ENCODE assay signal across 13 cellular contexts in genomic region chr11:114082767-114083181, GRCh38. TPM values are rescaled to one million over a fixed set of nuclear protein-coding genes. Genes with fewer than 3 reads are reported as not detected.
DNase-seq lines count a peak whose midpoint lies in the region; ATAC-seq, FAIRE-seq and TF ChIP-seq lines count a peak whose summit lies in the region.
"Had no signal": no experiment of that assay in that cellular context is flagged by ENCODE, and none has a peak within 500 bp of the region (broad histone marks: within the 10 kb centered on the region; RNA-seq: fewer than 3 reads in every experiment).

No MANE protein-coding gene starts in this region.

- no peak overlapping the region for H2AFZ ChIP-seq in HepG2 (ENCODE audit: low read length)

- TF ChIP-seq EP300 in HepG2 (IDR thresholded peaks at IDR 0.05; ENCODE audit: low read depth in 2 of 2, low read length in 2 of 2) (no peak), HepG2 (CRISPR knock-in tag; IDR thresholded peaks at IDR 0.05; ENCODE audit: borderline replicate concordance) (no peak)

- H3K27me3 ChIP-seq in HepG2 (ENCODE audit: control insufficient read depth in 1 of 2, insufficient read depth in 2 of 2, low read length in 2 of 2): peaks cover 0 to 14% of the 10 kb centered on the region in 2 experiments
- no peaks in the 10 kb centered on the region for H3K27me3 ChIP-seq in tibial artery
- H3K27me3 ChIP-seq: tibial nerve had no signal

- H3K4me1 Mint-ChIP-seq in activated B cell treated with CpG ODN at 0.5 μM for 24 hours: peaks cover 32% of the 10 kb centered on the region

- no peaks in the 10 kb centered on the region for H3K79me2 ChIP-seq in HepG2 (ENCODE audit: insufficient read depth, low read length)

- H3K36me3 ChIP-seq in HepG2 (replicated peaks in 1 of 2; ENCODE audit: control insufficient read depth in 1 of 2, insufficient read depth in 2 of 2, low read length in 2 of 2) (no peaks in the 10 kb centered on the region), tibial artery (peaks cover 60 to 85% (median 72%) of the 10 kb centered on the region in 3 donors)
- H3K36me3 ChIP-seq: MG63 had no signal

- POLR2A ChIA-PET in activated B cell treated with CpG ODN at 0.5 μM for 24 hours (lab: Charles Lee) (no interaction called here), HepG2 (lab: Yijun Ruan, JAX) (no interaction called here)

- in situ Hi-C loops in HepG2 (cut with HindIII; ENCODE audit: extremely low pct_ligation_motif_present, low pct_unique_long_range_greater_than_20kb): no loop called here

- no TSS peak for BruUV-seq in HepG2 (replicated peaks; lab: Mats Ljungman, UMichigan)

- H3K4me1 ChIP-seq in HepG2 (ENCODE audit: insufficient read depth, low read length): peaks cover 57% of the 10 kb centered on the region
- H3K4me1 ChIP-seq in tibial artery: peaks cover 6 to 100% (median 99%) of the 10 kb centered on the region in 4 donors

- intact Hi-C loops in activated B cell treated with CpG ODN at 0.5 μM for 24 hours (cut with micrococcal nuclease): no loop called here
- intact Hi-C loops in HepG2 (cut with micrococcal nuclease; ENCODE audit: unreplicated experiment): no loop called here
- intact Hi-C loops in tibial artery (cut with DNase I; ENCODE audit: low total_unique reads): no loop called here

- no peak for TF ChIP-seq RAD21 in HepG2 (CRISPR knock-in tag; IDR thresholded peaks at IDR 0.05)

- no peaks in the 10 kb centered on the region for H3K9me3 Mint-ChIP-seq in activated B cell treated with CpG ODN at 0.5 μM for 24 hours
- H3K9me3 Mint-ChIP-seq: activated T-helper 2 cell treated with anti-CD3 and anti-CD28 coated beads, Interferon-gamma antibody, Interleukin-2, Interleukin-4, amounts not matched to agents 10 μg/mL and 5 μg/mL and 100 μg/mL, durations not matched to agents 14 hours and 24 hours and 36 hours; WTC11 had no signal

- H4K20me1 ChIP-seq in HepG2 (ENCODE audit: insufficient read depth, low read length): no peaks in the 10 kb centered on the region

- peak overlapping the region; percentile 11 for H3K4me3 Mint-ChIP-seq in activated B cell treated with CpG ODN at 0.5 μM for 24 hours
- H3K4me3 Mint-ChIP-seq: WTC11 had no signal

- no peak overlapping the region for H3K27ac Mint-ChIP-seq in activated B cell treated with CpG ODN at 0.5 μM for 24 hours
- H3K27ac Mint-ChIP-seq: activated T-helper 2 cell treated with anti-CD3 and anti-CD28 coated beads, Interferon-gamma antibody, Interleukin-2, Interleukin-4, amounts not matched to agents 10 μg/mL and 5 μg/mL and 100 μg/mL, durations not matched to agents 14 hours and 24 hours and 36 hours; WTC11 had no signal

- TF ChIP-seq POLR2A in HepG2 (IDR thresholded peaks at IDR 0.05; ENCODE audit: insufficient read depth in 1 of 2, low read depth in 2 of 2, low read length in 2 of 2): no peak

- H3K4me3 ChIP-seq in HepG2 (replicated peaks in 1 of 3; ENCODE audit: insufficient read depth in 1 of 3, low read depth in 2 of 3, low read length in 3 of 3): peak overlapping the region in 1 of 3 experiments; percentile 9; a peak in 1 of 6 replicates
- peak overlapping the region in 1 of 2 donors; percentile 30 for H3K4me3 ChIP-seq in tibial artery
- H3K4me3 ChIP-seq: MG63, tibial nerve had no signal

- H3K9me3 ChIP-seq in HepG2 (ENCODE audit: low read length) (no peaks in the 10 kb centered on the region), tibial artery (no peaks in the 10 kb centered on the region)
- H3K9me3 ChIP-seq: MG63, tibial nerve had no signal

- no peak for FAIRE-seq in HepG2 (lab: Jason Lieb, UNC)

- TF ChIP-seq CTCF in activated B cell treated with CpG ODN at 0.5 μM for 24 hours (IDR thresholded peaks at IDR 0.05) (no peak), HepG2 (CRISPR knock-in tag; IDR thresholded peaks at IDR 0.05) (no peak), tibial artery (IDR thresholded peaks at IDR 0.05) (no peak)

- no peak overlapping the region for H3K9ac ChIP-seq in HepG2 (ENCODE audit: insufficient read depth, low read depth, low read length)

- H3K36me3 Mint-ChIP-seq in activated B cell treated with CpG ODN at 0.5 μM for 24 hours (ENCODE audit: low read depth): no peaks in the 10 kb centered on the region
- H3K36me3 Mint-ChIP-seq: WTC11 had no signal

- H3K27ac ChIP-seq in HepG2 (ENCODE audit: extremely low read length, insufficient read depth, low read length) (no peak overlapping the region), tibial artery (peak overlapping the region; percentile 73 to 78)

- DNase-seq in KG1 (lab: John Stamatoyannopoulos, UW) (peak; percentile 89), activated B cell treated with CpG ODN at 0.5 μM for 24 hours (no peak), HepG2 (ENCODE audit: low spot score) (no peak), tibial artery (no peak), HuH-7.5 (ENCODE audit: low spot score) (no peak)
- no peak for DNase-seq in activated CD4-positive, alpha-beta T cell treated with anti-CD3 and anti-CD28 coated beads, Interleukin-2, amount 50 U/mL, for 4 hours
- DNase-seq: DMS53, hippocampal formation had no signal

- peaks cover 36% of the 10 kb centered on the region for H3K27me3 Mint-ChIP-seq in activated B cell treated with CpG ODN at 0.5 μM for 24 hours

- ATAC-seq in activated B cell treated with CpG ODN at 0.5 μM for 24 hours (ENCODE audit: low read depth) (no peak), HepG2 (peak; percentile 52), HG02623 (IDR thresholded peaks at IDR 0.05; ENCODE audit: unreplicated experiment) (no peak)
- ATAC-seq: WTC11 had no signal

- WGBS in HepG2 (ENCODE audit: low lambda C conversion rate): 33% methylated on average over 7 of the region's 22 CpGs

- H3K4me2 ChIP-seq in HepG2 (ENCODE audit: low read depth, low read length): peak overlapping the region; percentile 55

- CTCF ChIA-PET in activated B cell treated with CpG ODN at 0.5 μM for 24 hours (lab: Charles Lee): no interaction called here
- CTCF ChIA-PET in HepG2 (lab: Yijun Ruan, JAX; ENCODE audit: low intra/inter-chr PET ratio, low total read pairs): no interaction called here

TF ChIP-seq in HepG2, 621 proteins besides CTCF, POLR2A, EP300 and RAD21 (continues in another document):
- no peak for TF ChIP-seq CHD4 (IDR thresholded peaks at IDR 0.05; ENCODE audit: borderline replicate concordance, low read length)
- TF ChIP-seq ZNF101 (CRISPR knock-in tag; IDR thresholded peaks at IDR 0.05; ENCODE audit: borderline replicate concordance, low read depth): no peak
- 0 out of 2 replicates have a peak, but pooled peaks have one; percentile 40 for TF ChIP-seq KDM5B (CRISPR knock-in tag; IDR thresholded peaks at IDR 0.05; ENCODE audit: borderline replicate concordance)
- no peak for TF ChIP-seq ZFX (CRISPR knock-in tag; IDR thresholded peaks at IDR 0.05; ENCODE audit: low read depth)
- no peak for TF ChIP-seq RBFOX2 (IDR thresholded peaks at IDR 0.05; ENCODE audit: low read depth, low read length)
- no peak for TF ChIP-seq TCF12 (IDR thresholded peaks at IDR 0.05)
- no peak for TF ChIP-seq TCF12 (CRISPR knock-in tag; IDR thresholded peaks at IDR 0.05)
- TF ChIP-seq TP53 (CRISPR knock-in tag; conservative IDR thresholded peaks at IDR 0.05): no peak
- no peak for TF ChIP-seq ZNF740 (CRISPR knock-in tag; IDR thresholded peaks at IDR 0.05)
- TF ChIP-seq ZNF788 (CRISPR knock-in tag; IDR thresholded peaks at IDR 0.05; ENCODE audit: borderline replicate concordance): no peak
- no peak for TF ChIP-seq ATF7 (IDR thresholded peaks at IDR 0.05)
- no peak for TF ChIP-seq ATF7 (CRISPR knock-in tag; IDR thresholded peaks at IDR 0.05)
- no peak for TF ChIP-seq ATF6 (CRISPR knock-in tag; conservative IDR thresholded peaks at IDR 0.05)

RNA-seq across cellular contexts. Expression of gene ZBTB16, which starts 23.3 kb away (rescaled TPM):
- total RNA-seq in activated B cell treated with CpG ODN at 0.5 μM for 24 hours (1.3 and 2.5 TPM in 2 replicates), HepG2 (2016; rRNA removed; fragmentation: Illumina TruSeq; extraction: Trizol) (not detected in 2 replicates)
- total RNA-seq in HepG2 (2016; cell fraction: cytosol; rRNA removed; fragmentation: Illumina TruSeq; extraction: Trizol; ENCODE audit: low read depth): not detected in 2 replicates
- not detected in 2 replicates for total RNA-seq in HepG2 (2016; cell fraction: insoluble cytoplasmic fraction; rRNA removed; fragmentation: Illumina TruSeq; extraction: Trizol)
- total RNA-seq in HepG2 (2016; cell fraction: membrane; rRNA removed; fragmentation: Illumina TruSeq; extraction: Trizol): not detected in 2 replicates
- not detected in 2 replicates for total RNA-seq in HepG2 (2016; cell fraction: nucleus; rRNA removed; fragmentation: Illumina TruSeq; extraction: Trizol)
- polyA plus RNA-seq in HepG2 (2011; rRNA removed): not detected in 2 replicates
- polyA plus RNA-seq in HepG2 (2011; cell fraction: cytosol; rRNA removed): not detected in 2 replicates
- polyA plus RNA-seq in HepG2 (2011; cell fraction: nucleus; rRNA removed): not detected in 2 replicates
- not detected in 2 replicates for polyA plus RNA-seq in HepG2 (2012)
- polyA plus RNA-seq in HepG2 (2016; cell fraction: cytosol; fragmentation: Illumina TruSeq; extraction: Trizol; ENCODE audit: low read depth): not detected in 2 replicates
- not detected in 2 replicates for polyA plus RNA-seq in HepG2 (2016; cell fraction: insoluble cytoplasmic fraction; fragmentation: Illumina TruSeq; extraction: Trizol; ENCODE audit: low read depth)
- polyA plus RNA-seq in HepG2 (2016; cell fraction: membrane; fragmentation: Illumina TruSeq; extraction: Trizol; ENCODE audit: low read depth): not detected in 2 replicates
- not detected in 2 replicates for polyA plus RNA-seq in HepG2 (2016; cell fraction: nucleus; fragmentation: Illumina TruSeq; extraction: Trizol; ENCODE audit: insufficient read depth, low read depth)
- polyA minus RNA-seq in HepG2 (2011; rRNA and poly(A)+ RNA removed; ENCODE audit: low replicate concordance): not detected in 2 replicates
- not detected in 2 replicates for polyA minus RNA-seq in HepG2 (2011; cell fraction: cytosol; rRNA and poly(A)+ RNA removed)
- polyA minus RNA-seq in HepG2 (2011; cell fraction: nucleus; rRNA and poly(A)+ RNA removed): not detected in 2 replicates
